11 cellular contexts compared by ENCODE assay signal in the genomic region with DNA sequence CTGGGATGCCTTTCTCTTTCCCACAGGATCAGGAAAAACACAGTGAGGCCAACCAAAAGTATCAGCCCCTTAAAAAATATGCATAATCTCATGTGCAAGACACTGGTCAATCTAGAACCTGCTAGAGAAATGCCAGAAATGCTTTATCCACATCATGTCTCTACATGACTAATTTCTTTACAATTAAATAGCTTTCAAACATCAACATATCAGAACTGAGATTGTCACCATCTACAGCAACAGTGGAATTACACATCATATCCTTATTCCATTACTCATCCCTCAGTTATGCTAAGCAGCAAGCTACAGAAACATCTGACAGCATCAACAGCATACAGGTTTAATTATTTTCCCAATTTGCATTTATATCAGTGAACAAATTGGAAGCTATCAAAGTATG.
DNase-seq lines count a peak whose midpoint lies in the region; ATAC-seq and TF ChIP-seq lines count a peak whose summit lies in the region.
"Had no signal": no experiment of that assay in that cellular context is flagged by ENCODE, and none has a peak within 500 bp of the region (broad histone marks: within the 10 kb centered on the region; RNA-seq: fewer than 3 reads in every experiment).

No MANE protein-coding gene starts in this region.

- H3K36me3 Mint-ChIP-seq in Caco-2 (ENCODE audit: insufficient read depth, unreplicated experiment), result no peaks in the 10 kb centered on the region

- DNase-seq in EH (ENCODE audit: low read depth) (peak; percentile 95), dermis microvascular lymphatic vessel endothelial cell (ENCODE audit: low read depth in 2 of 2) (peak; percentile 61 to 88), retinal pigment epithelial cell (ENCODE audit: low read depth) (peak; percentile 69), Caco-2 (no peak), NCI-H2029 (lab: John Stamatoyannopoulos, UW) (no peak)

- no peak overlapping the region for H3K4me3 Mint-ChIP-seq in Caco-2 (ENCODE audit: unreplicated experiment)
- H3K4me3 Mint-ChIP-seq: brain, neural progenitor cell had no signal

- H3K27me3 ChIP-seq in OCI-LY3 (ENCODE audit: low read depth, low read length) (no peaks in the 10 kb centered on the region), Caco-2 (replicated peaks; ENCODE audit: control insufficient read depth, insufficient read depth, low read length) (no peaks in the 10 kb centered on the region)
- H3K27me3 ChIP-seq: neural progenitor cell had no signal

- no peaks in the 10 kb centered on the region for H3K9me3 Mint-ChIP-seq in Caco-2 (ENCODE audit: unreplicated experiment)
- H3K9me3 Mint-ChIP-seq: brain, neural progenitor cell had no signal

- no peak overlapping the region for H3K27ac Mint-ChIP-seq in Caco-2 (ENCODE audit: unreplicated experiment)
- H3K27ac Mint-ChIP-seq: brain, neural progenitor cell had no signal

- peaks cover 27% of the 10 kb centered on the region for H4K20me1 ChIP-seq in OCI-LY3 (ENCODE audit: insufficient read depth, low read length)

- ATAC-seq in GM18511 (IDR thresholded peaks at IDR 0.05; ENCODE audit: unreplicated experiment) (no peak), HG02759 (IDR thresholded peaks at IDR 0.05; ENCODE audit: unreplicated experiment) (no peak)

- H3K4me1 ChIP-seq in OCI-LY3 (ENCODE audit: low read length), result peaks cover 40% of the 10 kb centered on the region
- H3K4me1 ChIP-seq in Caco-2, result peaks cover 10% of the 10 kb centered on the region

- no peak overlapping the region for H3K4me3 ChIP-seq in OCI-LY3 (ENCODE audit: low read length)
- no peak overlapping the region for H3K4me3 ChIP-seq in retinal pigment epithelial cell (ENCODE audit: low read length)
- H3K4me3 ChIP-seq in Caco-2 (ENCODE audit: low read depth, low read length), result no peak overlapping the region
- H3K4me3 ChIP-seq: neural progenitor cell had no signal

- H3K9ac ChIP-seq in OCI-LY3 (ENCODE audit: low read length), result no peak overlapping the region
- H3K9ac ChIP-seq: neural progenitor cell had no signal

- peaks cover 76% of the 10 kb centered on the region for H3K36me3 ChIP-seq in OCI-LY3 (replicated peaks; ENCODE audit: low read depth, low read length)
- no peaks in the 10 kb centered on the region for H3K36me3 ChIP-seq in Caco-2 (ENCODE audit: control insufficient read depth, insufficient read depth, low read length)
- H3K36me3 ChIP-seq: neural progenitor cell had no signal

- H3K79me2 ChIP-seq in OCI-LY3 (ENCODE audit: low read length), result peaks cover 87% of the 10 kb centered on the region

- no peaks in the 10 kb centered on the region for H3K9me3 ChIP-seq in OCI-LY3 (ENCODE audit: insufficient read depth, low read length)
- no peaks in the 10 kb centered on the region for H3K9me3 ChIP-seq in Caco-2

- H2AFZ ChIP-seq in OCI-LY3 (ENCODE audit: low read depth, low read length), result no peak overlapping the region
- H2AFZ ChIP-seq: neural progenitor cell had no signal

- peaks cover 12% of the 10 kb centered on the region for H3K4me1 Mint-ChIP-seq in Caco-2 (ENCODE audit: low read depth, unreplicated experiment)

- CTCF ChIA-PET in Caco-2 (lab: Charles Lee), result interaction anchor here (1.2 kb wide), 1 partner anchor 26 kb away, joined by 3 read pairs; no protein-coding TSS in a partner anchor

- no peaks in the 10 kb centered on the region for H3K27me3 Mint-ChIP-seq in Caco-2 (ENCODE audit: insufficient read depth, unreplicated experiment)
- H3K27me3 Mint-ChIP-seq: brain had no signal

- no TSS peak for BruUV-seq in Caco-2 (replicated peaks; lab: Mats Ljungman, UMichigan)

- H3K4me2 ChIP-seq in OCI-LY3 (ENCODE audit: low read length), result no peak overlapping the region
- H3K4me2 ChIP-seq: neural progenitor cell had no signal

- TF ChIP-seq CTCF in OCI-LY3 (IDR thresholded peaks at IDR 0.05; ENCODE audit: low read depth, low read length), result no peak
- no peak for TF ChIP-seq CTCF in retinal pigment epithelial cell (conservative IDR thresholded peaks at IDR 0.05; ENCODE audit: low read depth, low read length)
- no peak for TF ChIP-seq CTCF in Caco-2 (IDR thresholded peaks at IDR 0.05; ENCODE audit: insufficient read depth in 1 of 2, low read depth in 1 of 2, low read length in 1 of 2, severe bottlenecking in 1 of 2, unreplicated experiment in 1 of 2)

- intact Hi-C loops in Caco-2 (cut with micrococcal nuclease; ENCODE audit: unreplicated experiment), result no loop called here

- POLR2A ChIA-PET in Caco-2 (lab: Charles Lee), result no interaction called here

- 0 out of 2 replicates have a peak overlapping the region, but pooled peaks have one; percentile 0 for H3K27ac ChIP-seq in OCI-LY3 (ENCODE audit: low read length)
- H3K27ac ChIP-seq: neural progenitor cell, VCaP had no signal

Comparison
In these comparisons a context has a peak if more than half of its experiments do, and no peak if none do; other contexts are left out.
1. DNase-seq: peak in EH (single experiment), dermis microvascular lymphatic vessel endothelial cell (2 of 2) and retinal pigment epithelial cell (single experiment); none in Caco-2 (0 of 2) and NCI-H2029 (single experiment).